ENCODE assay signal across 9 cellular contexts in the genomic region with DNA sequence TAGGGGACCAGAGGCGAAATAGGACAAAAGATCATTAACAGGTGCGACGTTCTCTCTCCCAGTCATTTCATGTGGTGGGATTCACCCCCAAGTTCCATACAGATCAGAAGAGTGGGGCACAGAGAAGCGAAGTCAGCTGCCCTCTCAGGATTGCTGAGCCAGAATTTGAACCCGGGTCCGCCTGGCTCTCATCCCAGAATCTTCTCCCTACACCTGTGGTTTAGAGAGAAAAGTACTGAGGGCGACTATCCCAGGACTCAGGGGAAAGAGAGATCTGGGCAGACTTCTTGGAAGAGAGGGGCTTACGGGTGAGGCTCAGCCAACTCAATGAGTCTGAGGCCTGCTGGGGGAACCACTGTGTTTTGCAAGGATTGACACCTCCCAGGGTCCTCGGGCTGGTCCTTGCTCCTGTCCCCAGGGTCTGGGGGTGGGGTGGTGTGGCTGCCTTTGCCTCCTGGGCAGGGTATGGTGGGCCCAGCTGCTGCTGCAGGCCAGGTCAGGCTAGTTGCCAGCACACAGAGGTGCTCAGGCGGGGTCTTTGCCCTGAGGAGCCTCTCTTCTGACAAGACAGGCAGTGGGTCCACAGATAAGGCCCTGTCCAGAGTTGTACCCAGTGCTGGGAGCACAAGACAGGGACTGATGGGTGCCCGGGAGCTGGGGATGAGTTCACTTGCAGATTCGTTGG. TPM values are rescaled to one million over a fixed set of nuclear protein-coding genes. Genes with fewer than 3 reads are reported as not detected.
A peak's percentile ranks its signal among the peaks of the same experiment; 100 is the strongest.
DNase-seq lines count a peak whose midpoint lies in the region; ATAC-seq and TF ChIP-seq lines count a peak whose summit lies in the region.
"Had no signal": no experiment of that assay in that cellular context is flagged by ENCODE, and none has a peak within 500 bp of the region (broad histone marks: within the 10 kb centered on the region; RNA-seq: fewer than 3 reads in every experiment).

No MANE protein-coding gene starts in this region.

- DNase-seq in activated T-cell treated with anti-CD3 and anti-CD28 coated beads, Interleukin-2, amount 50 U/mL, for 72 hours = no peak
- DNase-seq in activated T-cell treated with anti-CD3 and anti-CD28 coated beads, Interleukin-2, amount 50 U/mL, for 48 hours = no peak
- no peak for DNase-seq in ascending aorta (ENCODE audit: low spot score in 2 of 2)
- DNase-seq in testis = no peak
- no peak for DNase-seq in foreskin keratinocyte
- DNase-seq in NCI-H2171 (lab: John Stamatoyannopoulos, UW) = no peak
- DNase-seq in retina = no peak

- H3K9ac ChIP-seq in liver (ENCODE audit: low read depth in 1 of 2, low read length in 2 of 2) = peak overlapping the region; percentile 33 to 76

- H3K4me1 ChIP-seq in ascending aorta (peaks cover 8 to 32% of the 10 kb centered on the region in 2 donors), liver (ENCODE audit: control insufficient read depth in 4 of 4, insufficient read depth in 4 of 4, low read length in 3 of 4) (peaks cover 13 to 80% (median 64%) of the 10 kb centered on the region in 4 donors), testis (peaks cover 46% of the 10 kb centered on the region), foreskin keratinocyte (no peaks in the 10 kb centered on the region)

- H3K27ac ChIP-seq in ascending aorta (no peak overlapping the region), liver (ENCODE audit: low read depth in 1 of 2, low read length in 2 of 2) (no peak overlapping the region), testis (peak overlapping the region in 1 of 2 donors; percentile 68), foreskin keratinocyte (no peak overlapping the region)
- H3K27ac ChIP-seq: epithelial cell of prostate had no signal

- H3K4me3 ChIP-seq in ascending aorta (peak overlapping the region; percentile 80 to 84), liver (ENCODE audit: low read depth in 1 of 3, low read length in 3 of 3) (peak overlapping the region; percentile 55 to 84 (median 64)), testis (peak overlapping the region; percentile 78 to 87)

- no peaks in the 10 kb centered on the region for H3K27me3 ChIP-seq in ascending aorta
- no peaks in the 10 kb centered on the region for H3K27me3 ChIP-seq in liver (ENCODE audit: control insufficient read depth in 4 of 4, insufficient read depth in 4 of 4, low read length in 3 of 4)
- no peaks in the 10 kb centered on the region for H3K27me3 ChIP-seq in testis
- peaks cover 7% of the 10 kb centered on the region for H3K27me3 ChIP-seq in foreskin keratinocyte

- peak overlapping the region; percentile 60 to 91 for H3K4me3 Mint-ChIP-seq in activated T-cell treated with anti-CD3 and anti-CD28 coated beads, Interleukin-2, amount 50 U/mL, for 72 hours

- H3K36me3 ChIP-seq in ascending aorta (no peaks in the 10 kb centered on the region), liver (ENCODE audit: control insufficient read depth in 4 of 4, insufficient read depth in 3 of 4, low read depth in 1 of 4, low read length in 3 of 4) (no peaks in the 10 kb centered on the region), testis (ENCODE audit: low read depth, missing control alignments) (no peaks in the 10 kb centered on the region)

- no peak for TF ChIP-seq RAD21 in liver (IDR thresholded peaks at IDR 0.05)

- TF ChIP-seq CTCF in ascending aorta (IDR thresholded peaks at IDR 0.05) (no peak), liver (IDR thresholded peaks at IDR 0.05; ENCODE audit: low read depth, low read length, missing input control) (no peak), testis (IDR thresholded peaks at IDR 0.05) (no peak), foreskin keratinocyte (conservative IDR thresholded peaks at IDR 0.05) (no peak)

- intact Hi-C loops in ascending aorta (cut with DNase I) = loop anchor here (10.0 kb wide), 2 partner anchors 757 to 833 kb away; a partner anchor contains a TSS
- intact Hi-C loops in testis (cut with DNase I; ENCODE audit: low total_unique reads) = no loop called here

- H3K36me3 Mint-ChIP-seq in activated T-cell treated with anti-CD3 and anti-CD28 coated beads, Interleukin-2, amount 50 U/mL, for 72 hours (ENCODE audit: insufficient read depth in 2 of 2) = no peaks in the 10 kb centered on the region

- H3K4me1 Mint-ChIP-seq in activated T-cell treated with anti-CD3 and anti-CD28 coated beads, Interleukin-2, amount 50 U/mL, for 72 hours (ENCODE audit: low read depth) = peaks cover 16% of the 10 kb centered on the region

- no peak for TF ChIP-seq POLR2A in testis (IDR thresholded peaks at IDR 0.05)

- no peaks in the 10 kb centered on the region for H3K9me3 ChIP-seq in ascending aorta
- no peaks in the 10 kb centered on the region for H3K9me3 ChIP-seq in liver (ENCODE audit: control insufficient read depth in 4 of 4, low read length in 3 of 4)
- H3K9me3 ChIP-seq in testis = no peaks in the 10 kb centered on the region

- H3K27ac Mint-ChIP-seq in activated T-cell treated with anti-CD3 and anti-CD28 coated beads, Interleukin-2, amount 50 U/mL, for 72 hours = no peak overlapping the region

- 42% methylated on average over 12 of the region's 12 CpGs for WGBS in liver
- WGBS in testis, 2 donors = 36 to 54% methylated on average over 10 to 12 of the region's 12 CpGs

- H3K9me3 Mint-ChIP-seq in activated T-cell treated with anti-CD3 and anti-CD28 coated beads, Interleukin-2, amount 50 U/mL, for 72 hours = no peaks in the 10 kb centered on the region

- ATAC-seq in activated T-cell treated with anti-CD3 and anti-CD28 coated beads, Interleukin-2, amount 50 U/mL, for 72 hours (replicated peaks in 1 of 2) = no peak
- no peak for ATAC-seq in foreskin keratinocyte

- H3K27me3 Mint-ChIP-seq in activated T-cell treated with anti-CD3 and anti-CD28 coated beads, Interleukin-2, amount 50 U/mL, for 72 hours (ENCODE audit: low read depth) = no peaks in the 10 kb centered on the region

TF ChIP-seq in liver, 16 proteins besides CTCF, POLR2A, EP300 and RAD21:
- peak; percentile 12 to 32 for TF ChIP-seq HNF4A (conservative IDR thresholded peaks at IDR 0.05)
- no peak for TF ChIP-seq HNF4G (IDR thresholded peaks at IDR 0.05)

RNA-seq across cellular contexts. Expression of a gene that starts 1.1 kb away (rescaled TPM):
- 1 to 10 TPM; 1.0 to 1.1 TPM for total RNA-seq in activated T-cell treated with anti-CD3 and anti-CD28 coated beads, Interleukin-2, amount 50 U/mL, for 72 hours
- 7.9 TPM for total RNA-seq in ascending aorta
- total RNA-seq in liver = 10 to 100 TPM in 1 of 2 donors, 1 to 10 TPM in 1; 6.5 to 25.8 TPM
- polyA plus RNA-seq in liver = 10 to 100 TPM; 18.1 to 18.3 TPM
- total RNA-seq in testis = 100 to 1,000 TPM; 102 to 116 TPM
- polyA plus RNA-seq in testis (ENCODE audit: insufficient read depth, low read depth, low replicate concordance) = 62.3 TPM
- total RNA-seq in foreskin keratinocyte = 0.81 and 1.4 TPM in 2 replicates
- 0.88 and 1.5 TPM in 2 replicates for polyA plus RNA-seq in foreskin keratinocyte

RNA-seq across cellular contexts. Expression of a gene that starts 33.7 kb away (rescaled TPM):
- not detected for total RNA-seq in activated T-cell treated with anti-CD3 and anti-CD28 coated beads, Interleukin-2, amount 50 U/mL, for 72 hours
- not detected for total RNA-seq in ascending aorta
- total RNA-seq in liver = not detected
- polyA plus RNA-seq in liver = not detected
- total RNA-seq in testis = under 1 TPM; 0.47 to 0.74 TPM
- polyA plus RNA-seq in testis (ENCODE audit: insufficient read depth, low read depth, low replicate concordance) = not detected
- total RNA-seq in foreskin keratinocyte = not detected in 2 replicates
- polyA plus RNA-seq in foreskin keratinocyte = not detected in 2 replicates

RNA-seq across cellular contexts. Expression of a gene that starts 34.7 kb away (rescaled TPM):
- not detected for total RNA-seq in activated T-cell treated with anti-CD3 and anti-CD28 coated beads, Interleukin-2, amount 50 U/mL, for 72 hours
- not detected for total RNA-seq in ascending aorta
- under 1 TPM; 0.65 to 0.75 TPM for total RNA-seq in liver
- under 1 TPM in 1 of 2 donors, not detected in 1; 0.24 TPM for polyA plus RNA-seq in liver
- total RNA-seq in testis = 1 to 10 TPM; 1.7 to 6.7 TPM
- not detected for polyA plus RNA-seq in testis (ENCODE audit: insufficient read depth, low read depth, low replicate concordance)
- not detected in 2 replicates for total RNA-seq in foreskin keratinocyte
- polyA plus RNA-seq in foreskin keratinocyte = not detected in 2 replicates
